In the genomic region with DNA sequence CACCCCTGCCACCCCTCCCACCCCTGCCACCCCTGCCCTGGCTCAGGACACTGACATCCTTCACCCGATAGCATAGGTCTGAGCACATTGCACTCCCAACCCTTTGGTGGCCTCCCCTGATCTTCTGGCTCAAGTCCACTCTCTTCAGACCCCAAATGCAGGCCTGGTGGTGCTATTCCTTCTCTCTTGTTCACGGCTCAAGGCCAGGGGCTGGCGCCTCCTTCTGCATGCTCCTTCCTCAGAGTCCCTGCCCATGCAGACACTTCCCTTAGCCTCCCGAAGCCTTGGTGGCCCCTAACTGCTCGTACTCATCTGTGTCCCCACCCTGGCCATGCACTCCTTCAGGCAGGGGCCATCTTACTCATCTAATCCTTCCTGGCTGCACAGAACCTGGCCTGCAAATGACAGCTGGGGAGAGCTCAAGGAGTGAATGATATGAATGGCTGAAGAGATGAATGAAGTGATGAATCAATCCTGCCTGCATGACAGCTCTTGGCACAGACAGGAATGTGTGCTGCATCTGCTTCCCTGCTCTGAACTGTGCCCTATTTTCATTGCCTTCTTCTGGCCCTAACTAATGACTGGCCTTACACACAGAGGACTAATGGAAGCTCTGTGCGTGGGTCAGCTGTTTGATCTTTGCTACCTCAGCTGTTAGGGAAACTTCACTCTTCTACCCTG, we compare ENCODE assay signal across 22 cellular contexts.
DNase-seq lines count a peak whose midpoint lies in the region; ATAC-seq, FAIRE-seq and TF ChIP-seq lines count a peak whose summit lies in the region.
"Had no signal": no experiment of that assay in that cellular context is flagged by ENCODE, and none has a peak within 500 bp of the region (broad histone marks: within the 10 kb centered on the region; RNA-seq: fewer than 3 reads in every experiment).

No MANE protein-coding gene starts in this region.

- ATAC-seq in HG02884 (IDR thresholded peaks at IDR 0.05; ENCODE audit: unreplicated experiment) = no peak
- ATAC-seq: activated CD4-positive, CD25-positive, alpha-beta regulatory T cell treated with anti-CD3 and anti-CD28 coated beads, Interleukin-2, amount 50 U/mL, for 24 hours had no signal

- no peak for TF ChIP-seq POLR2A in breast epithelium (IDR thresholded peaks at IDR 0.05)

- H3K9me3 Mint-ChIP-seq in MCF 10A (ENCODE audit: unreplicated experiment) (peaks cover 12% of the 10 kb centered on the region), type B pancreatic cell (no peaks in the 10 kb centered on the region)

- H3K4me1 Mint-ChIP-seq in MCF 10A (ENCODE audit: insufficient read depth, unreplicated experiment) = peaks cover 14% of the 10 kb centered on the region
- peaks cover 38% of the 10 kb centered on the region for H3K4me1 Mint-ChIP-seq in type B pancreatic cell (ENCODE audit: unreplicated experiment)

- H3K27me3 ChIP-seq in breast epithelium (no peaks in the 10 kb centered on the region), WERI-Rb-1 (ENCODE audit: insufficient read depth, low read depth, severe bottlenecking) (no peaks in the 10 kb centered on the region)
- H3K27me3 ChIP-seq: brain microvascular endothelial cell, Peyer's patch, spleen had no signal

- H3K4me3 ChIP-seq in breast epithelium = no peak overlapping the region
- no peak overlapping the region for H3K4me3 ChIP-seq in WERI-Rb-1 (ENCODE audit: low read depth, low read length)
- H3K4me3 ChIP-seq: Peyer's patch, spleen had no signal

- POLR2A ChIA-PET in MCF 10A (lab: Yijun Ruan, JAX) = no interaction called here

- H3K4me3 Mint-ChIP-seq in MCF 10A (ENCODE audit: unreplicated experiment) (no peak overlapping the region), type B pancreatic cell (no peak overlapping the region)
- H3K4me3 Mint-ChIP-seq: CD4-positive, alpha-beta T cell; HFFc6 had no signal

- H3K27me3 Mint-ChIP-seq in MCF 10A (ENCODE audit: insufficient read depth, unreplicated experiment) = peaks cover 12% of the 10 kb centered on the region
- H3K27me3 Mint-ChIP-seq in type B pancreatic cell = no peaks in the 10 kb centered on the region

- H3K36me3 Mint-ChIP-seq in MCF 10A (ENCODE audit: insufficient read depth, unreplicated experiment) (no peaks in the 10 kb centered on the region), type B pancreatic cell (no peaks in the 10 kb centered on the region)

- peaks cover 0 to 6% of the 10 kb centered on the region in 2 donors for H3K9me3 ChIP-seq in breast epithelium
- H3K9me3 ChIP-seq in WERI-Rb-1 (ENCODE audit: severe bottlenecking) = peaks cover 4% of the 10 kb centered on the region
- H3K9me3 ChIP-seq: Peyer's patch had no signal

- TF ChIP-seq CTCF in MCF 10A (IDR thresholded peaks at IDR 0.05; ENCODE audit: unreplicated experiment) (no peak), breast epithelium (IDR thresholded peaks at IDR 0.05) (no peak), WERI-Rb-1 (IDR thresholded peaks at IDR 0.05; ENCODE audit: low read depth, low read length) (no peak), type B pancreatic cell (conservative IDR thresholded peaks at IDR 0.05) (no peak)

- H3K27ac ChIP-seq in breast epithelium (no peak overlapping the region), WERI-Rb-1 (no peak overlapping the region)
- H3K27ac ChIP-seq: KMS-11, spleen had no signal

- no peak overlapping the region for H3K27ac Mint-ChIP-seq in MCF 10A (ENCODE audit: low read depth, unreplicated experiment)
- peak overlapping the region; percentile 47 for H3K27ac Mint-ChIP-seq in type B pancreatic cell
- H3K27ac Mint-ChIP-seq: CD4-positive, alpha-beta T cell had no signal

- H3K4me1 ChIP-seq in breast epithelium = peaks cover 0 to 8% of the 10 kb centered on the region in 2 donors

- CTCF ChIA-PET in MCF 10A (lab: Yijun Ruan, JAX) = interaction anchor here (0.6 kb wide), 1 partner anchor 196 kb away, joined by 3 read pairs; no protein-coding TSS in a partner anchor

- intact Hi-C loops in MCF 10A (cut with micrococcal nuclease) = no loop called here
- intact Hi-C loops in breast epithelium (cut with DNase I; ENCODE audit: low total_unique reads) = no loop called here

- no peak for FAIRE-seq in GM19239 (lab: Jason Lieb, UNC)
- FAIRE-seq: frontal cortex had no signal

- peak; percentile 46 for DNase-seq in MCF 10A (ENCODE audit: unreplicated experiment)
- DNase-seq in breast epithelium (ENCODE audit: low spot score in 2 of 2) = no peak
- DNase-seq in WERI-Rb-1 = peak; percentile 37
- DNase-seq in islet precursor cell = peak; percentile 67
- no peak for DNase-seq in type B pancreatic cell (ENCODE audit: extremely low spot score, unreplicated experiment)
- no peak for DNase-seq in GM19239 (ENCODE audit: insufficient read length, low spot score)
- DNase-seq in mesenteric fat pad (ENCODE audit: low spot score) = no peak
- DNase-seq: activated naive CD4-positive, alpha-beta T cell treated with Interleukin-2 at 50 U/mL for 16 hours; CD4-positive, alpha-beta T cell; effector CD8-positive, alpha-beta T cell; HFFc6; midbrain; NCI-H1417 treated with DMSO at 0.1 percent for 48 hours; NCI-H510A; nucleus accumbens; Peyer's patch; spleen had no signal

- BruUV-seq in MCF 10A (replicated peaks; lab: Mats Ljungman, UMichigan) = no TSS peak

- no peaks in the 10 kb centered on the region for H3K36me3 ChIP-seq in breast epithelium
- no peaks in the 10 kb centered on the region for H3K36me3 ChIP-seq in WERI-Rb-1
- H3K36me3 ChIP-seq: brain microvascular endothelial cell, Peyer's patch, spleen had no signal

Comparison
In these comparisons a context has a peak if more than half of its experiments do, and no peak if none do; other contexts are left out.
1. DNase-seq: peak in MCF 10A (single experiment), WERI-Rb-1 (single experiment) and islet precursor cell (single experiment); none in breast epithelium (0 of 2), type B pancreatic cell (single experiment), GM19239 (single experiment) and mesenteric fat pad (single experiment).